ENCODE assay signal across 2 cellular contexts in the genomic region with DNA sequence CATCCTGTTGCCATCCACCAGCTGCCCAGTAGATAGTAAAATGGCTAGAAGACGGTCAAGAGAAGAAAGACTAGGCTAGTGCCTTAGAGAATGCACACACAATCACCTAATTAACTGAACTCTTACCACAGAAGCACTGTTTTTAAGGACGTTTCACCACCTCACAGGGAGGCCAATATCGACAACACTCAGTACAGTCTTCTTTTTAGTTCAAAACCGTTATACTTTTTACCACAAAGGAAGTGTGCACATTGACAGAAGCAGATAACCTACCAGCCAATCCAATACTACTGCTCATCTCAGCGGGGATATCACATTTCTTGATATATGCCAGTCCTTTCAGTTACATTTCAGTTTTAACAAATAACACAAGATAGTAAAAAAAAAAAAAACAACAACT.
TF ChIP-seq lines count a peak whose summit lies in the region.

No MANE protein-coding gene starts in this region.

TF ChIP-seq in SK-N-SH treated with all-trans-retinoic acid at 6 μM for 48 hours, 23 proteins besides CTCF, POLR2A, EP300 and RAD21 (continued from another document):
- TF ChIP-seq, protein P1, sequence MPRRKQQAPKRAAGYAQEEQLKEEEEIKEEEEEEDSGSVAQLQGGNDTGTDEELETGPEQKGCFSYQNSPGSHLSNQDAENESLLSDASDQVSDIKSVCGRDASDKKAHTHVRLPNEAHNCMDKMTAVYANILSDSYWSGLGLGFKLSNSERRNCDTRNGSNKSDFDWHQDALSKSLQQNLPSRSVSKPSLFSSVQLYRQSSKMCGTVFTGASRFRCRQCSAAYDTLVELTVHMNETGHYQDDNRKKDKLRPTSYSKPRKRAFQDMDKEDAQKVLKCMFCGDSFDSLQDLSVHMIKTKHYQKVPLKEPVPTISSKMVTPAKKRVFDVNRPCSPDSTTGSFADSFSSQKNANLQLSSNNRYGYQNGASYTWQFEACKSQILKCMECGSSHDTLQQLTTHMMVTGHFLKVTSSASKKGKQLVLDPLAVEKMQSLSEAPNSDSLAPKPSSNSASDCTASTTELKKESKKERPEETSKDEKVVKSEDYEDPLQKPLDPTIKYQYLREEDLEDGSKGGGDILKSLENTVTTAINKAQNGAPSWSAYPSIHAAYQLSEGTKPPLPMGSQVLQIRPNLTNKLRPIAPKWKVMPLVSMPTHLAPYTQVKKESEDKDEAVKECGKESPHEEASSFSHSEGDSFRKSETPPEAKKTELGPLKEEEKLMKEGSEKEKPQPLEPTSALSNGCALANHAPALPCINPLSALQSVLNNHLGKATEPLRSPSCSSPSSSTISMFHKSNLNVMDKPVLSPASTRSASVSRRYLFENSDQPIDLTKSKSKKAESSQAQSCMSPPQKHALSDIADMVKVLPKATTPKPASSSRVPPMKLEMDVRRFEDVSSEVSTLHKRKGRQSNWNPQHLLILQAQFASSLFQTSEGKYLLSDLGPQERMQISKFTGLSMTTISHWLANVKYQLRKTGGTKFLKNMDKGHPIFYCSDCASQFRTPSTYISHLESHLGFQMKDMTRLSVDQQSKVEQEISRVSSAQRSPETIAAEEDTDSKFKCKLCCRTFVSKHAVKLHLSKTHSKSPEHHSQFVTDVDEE (CRISPR knock-in tag; IDR thresholded peaks at IDR 0.05), result no peak
- TF ChIP-seq, protein P2, sequence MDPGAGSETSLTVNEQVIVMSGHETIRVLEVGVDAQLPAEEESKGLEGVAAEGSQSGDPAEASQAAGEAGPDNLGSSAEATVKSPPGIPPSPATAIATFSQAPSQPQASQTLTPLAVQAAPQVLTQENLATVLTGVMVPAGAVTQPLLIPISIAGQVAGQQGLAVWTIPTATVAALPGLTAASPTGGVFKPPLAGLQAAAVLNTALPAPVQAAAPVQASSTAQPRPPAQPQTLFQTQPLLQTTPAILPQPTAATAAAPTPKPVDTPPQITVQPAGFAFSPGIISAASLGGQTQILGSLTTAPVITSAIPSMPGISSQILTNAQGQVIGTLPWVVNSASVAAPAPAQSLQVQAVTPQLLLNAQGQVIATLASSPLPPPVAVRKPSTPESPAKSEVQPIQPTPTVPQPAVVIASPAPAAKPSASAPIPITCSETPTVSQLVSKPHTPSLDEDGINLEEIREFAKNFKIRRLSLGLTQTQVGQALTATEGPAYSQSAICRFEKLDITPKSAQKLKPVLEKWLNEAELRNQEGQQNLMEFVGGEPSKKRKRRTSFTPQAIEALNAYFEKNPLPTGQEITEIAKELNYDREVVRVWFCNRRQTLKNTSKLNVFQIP (CRISPR knock-in tag; IDR thresholded peaks at IDR 0.05; ENCODE audit: borderline replicate concordance, low read depth), result no peak
- TF ChIP-seq, protein P3, sequence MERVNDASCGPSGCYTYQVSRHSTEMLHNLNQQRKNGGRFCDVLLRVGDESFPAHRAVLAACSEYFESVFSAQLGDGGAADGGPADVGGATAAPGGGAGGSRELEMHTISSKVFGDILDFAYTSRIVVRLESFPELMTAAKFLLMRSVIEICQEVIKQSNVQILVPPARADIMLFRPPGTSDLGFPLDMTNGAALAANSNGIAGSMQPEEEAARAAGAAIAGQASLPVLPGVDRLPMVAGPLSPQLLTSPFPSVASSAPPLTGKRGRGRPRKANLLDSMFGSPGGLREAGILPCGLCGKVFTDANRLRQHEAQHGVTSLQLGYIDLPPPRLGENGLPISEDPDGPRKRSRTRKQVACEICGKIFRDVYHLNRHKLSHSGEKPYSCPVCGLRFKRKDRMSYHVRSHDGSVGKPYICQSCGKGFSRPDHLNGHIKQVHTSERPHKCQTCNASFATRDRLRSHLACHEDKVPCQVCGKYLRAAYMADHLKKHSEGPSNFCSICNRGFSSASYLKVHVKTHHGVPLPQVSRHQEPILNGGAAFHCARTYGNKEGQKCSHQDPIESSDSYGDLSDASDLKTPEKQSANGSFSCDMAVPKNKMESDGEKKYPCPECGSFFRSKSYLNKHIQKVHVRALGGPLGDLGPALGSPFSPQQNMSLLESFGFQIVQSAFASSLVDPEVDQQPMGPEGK (CRISPR knock-in tag; IDR thresholded peaks at IDR 0.05; ENCODE audit: borderline replicate concordance), result no peak
- TF ChIP-seq SNAI2 (CRISPR knock-in tag; IDR thresholded peaks at IDR 0.05) (no peak), OSR1 (CRISPR knock-in tag; IDR thresholded peaks at IDR 0.05) (no peak), ARNTL (CRISPR knock-in tag; IDR thresholded peaks at IDR 0.05; ENCODE audit: borderline replicate concordance, low read depth) (no peak), TCF4 (CRISPR knock-in tag; IDR thresholded peaks at IDR 0.05; ENCODE audit: borderline replicate concordance) (no peak), CSDC2 (CRISPR knock-in tag; IDR thresholded peaks at IDR 0.05) (no peak), ZNF70 (CRISPR knock-in tag; IDR thresholded peaks at IDR 0.05) (no peak), BACH2 (CRISPR knock-in tag; IDR thresholded peaks at IDR 0.05; ENCODE audit: borderline replicate concordance) (no peak), ZC3H10 (CRISPR knock-in tag; IDR thresholded peaks at IDR 0.05) (no peak), ZFP3 (CRISPR knock-in tag; IDR thresholded peaks at IDR 0.05) (no peak), ZNF565 (CRISPR knock-in tag; conservative IDR thresholded peaks at IDR 0.05; ENCODE audit: low read depth) (no peak), ZFP30 (CRISPR knock-in tag; IDR thresholded peaks at IDR 0.05) (no peak), ZNF8 (CRISPR knock-in tag; IDR thresholded peaks at IDR 0.05) (no peak)

TF ChIP-seq in SK-N-SH, 30 proteins besides CTCF, POLR2A, EP300 and RAD21 (continued from another document):
- TF ChIP-seq, protein P4, sequence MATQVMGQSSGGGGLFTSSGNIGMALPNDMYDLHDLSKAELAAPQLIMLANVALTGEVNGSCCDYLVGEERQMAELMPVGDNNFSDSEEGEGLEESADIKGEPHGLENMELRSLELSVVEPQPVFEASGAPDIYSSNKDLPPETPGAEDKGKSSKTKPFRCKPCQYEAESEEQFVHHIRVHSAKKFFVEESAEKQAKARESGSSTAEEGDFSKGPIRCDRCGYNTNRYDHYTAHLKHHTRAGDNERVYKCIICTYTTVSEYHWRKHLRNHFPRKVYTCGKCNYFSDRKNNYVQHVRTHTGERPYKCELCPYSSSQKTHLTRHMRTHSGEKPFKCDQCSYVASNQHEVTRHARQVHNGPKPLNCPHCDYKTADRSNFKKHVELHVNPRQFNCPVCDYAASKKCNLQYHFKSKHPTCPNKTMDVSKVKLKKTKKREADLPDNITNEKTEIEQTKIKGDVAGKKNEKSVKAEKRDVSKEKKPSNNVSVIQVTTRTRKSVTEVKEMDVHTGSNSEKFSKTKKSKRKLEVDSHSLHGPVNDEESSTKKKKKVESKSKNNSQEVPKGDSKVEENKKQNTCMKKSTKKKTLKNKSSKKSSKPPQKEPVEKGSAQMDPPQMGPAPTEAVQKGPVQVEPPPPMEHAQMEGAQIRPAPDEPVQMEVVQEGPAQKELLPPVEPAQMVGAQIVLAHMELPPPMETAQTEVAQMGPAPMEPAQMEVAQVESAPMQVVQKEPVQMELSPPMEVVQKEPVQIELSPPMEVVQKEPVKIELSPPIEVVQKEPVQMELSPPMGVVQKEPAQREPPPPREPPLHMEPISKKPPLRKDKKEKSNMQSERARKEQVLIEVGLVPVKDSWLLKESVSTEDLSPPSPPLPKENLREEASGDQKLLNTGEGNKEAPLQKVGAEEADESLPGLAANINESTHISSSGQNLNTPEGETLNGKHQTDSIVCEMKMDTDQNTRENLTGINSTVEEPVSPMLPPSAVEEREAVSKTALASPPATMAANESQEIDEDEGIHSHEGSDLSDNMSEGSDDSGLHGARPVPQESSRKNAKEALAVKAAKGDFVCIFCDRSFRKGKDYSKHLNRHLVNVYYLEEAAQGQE (IDR thresholded peaks at IDR 0.05; ENCODE audit: low read depth, low read length), result no peak
- no peak for TF ChIP-seq SMC3 (IDR thresholded peaks at IDR 0.05; ENCODE audit: low read depth, low read length)
- no peak for TF ChIP-seq MXI1 (IDR thresholded peaks at IDR 0.05; ENCODE audit: low read depth, low read length)
- TF ChIP-seq TAF1 (IDR thresholded peaks at IDR 0.05; ENCODE audit: borderline replicate concordance, low read depth, low read length), result no peak
- TF ChIP-seq FOSL2 (IDR thresholded peaks at IDR 0.05; ENCODE audit: borderline replicate concordance, low read depth), result no peak
- no peak for TF ChIP-seq EZH2phosphoT487 (IDR thresholded peaks at IDR 0.05; ENCODE audit: borderline replicate concordance, low read depth)
- TF ChIP-seq ELF1 (IDR thresholded peaks at IDR 0.05), result no peak
- no peak for TF ChIP-seq RFX5 (IDR thresholded peaks at IDR 0.05; ENCODE audit: low read length)
